Comparison of ENCODE assay signal across 10 cellular contexts in the genomic region with DNA sequence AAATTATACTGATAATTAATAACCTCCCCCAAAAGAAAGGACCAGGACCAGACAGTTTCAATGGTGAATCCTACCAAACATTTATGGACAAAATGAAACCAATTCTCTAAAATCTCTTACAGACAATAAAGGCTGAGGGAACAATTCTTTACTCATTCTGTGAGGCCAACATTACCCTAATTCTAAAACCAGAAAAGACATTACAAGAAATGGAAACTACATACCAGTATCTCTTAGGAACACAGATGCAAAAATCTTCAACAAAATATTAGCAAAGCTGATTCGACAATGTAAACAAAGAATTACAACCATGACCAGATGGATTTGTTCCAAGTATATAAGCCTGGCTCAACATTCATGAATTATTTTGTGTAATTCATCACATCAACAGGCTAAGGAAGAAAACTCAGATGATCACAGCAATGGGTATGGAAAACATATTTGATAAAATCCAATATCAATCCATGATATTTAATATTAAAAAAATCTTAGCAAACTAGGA. TPM values are rescaled to one million over a fixed set of nuclear protein-coding genes. Genes with fewer than 3 reads are reported as not detected.
DNase-seq lines count a peak whose midpoint lies in the region; ATAC-seq lines count a peak whose summit lies in the region.
"Had no signal": no experiment of that assay in that cellular context is flagged by ENCODE, and none has a peak within 500 bp of the region (broad histone marks: within the 10 kb centered on the region; RNA-seq: fewer than 3 reads in every experiment).

No MANE protein-coding gene starts in this region.

- no peak for ATAC-seq in HG03442 (IDR thresholded peaks at IDR 0.05; ENCODE audit: unreplicated experiment)
- no peak for ATAC-seq in GM21737 (IDR thresholded peaks at IDR 0.05; ENCODE audit: unreplicated experiment)
- no peak for ATAC-seq in GM21528 (IDR thresholded peaks at IDR 0.05; ENCODE audit: low FRiP score, unreplicated experiment)

- no peak for DNase-seq in activated T-helper 1 cell treated with anti-CD3 and anti-CD28 coated beads, Interleukin-12 subunit alpha, Interleukin-12 subunit beta, Interleukin-2, Interleukin-4 antibody, amounts not matched to agents 30 ng/mL and 10 ng/mL and 1 ng/mL, durations not matched to agents 14 hours and 24 hours and 36 hours (ENCODE audit: low spot score)
- DNase-seq in immature natural killer cell (no peak), OCI-M2 (lab: John Stamatoyannopoulos, UW; ENCODE audit: unreplicated experiment) (no peak)
- DNase-seq: activated effector memory CD4-positive, alpha-beta T cell treated with anti-CD3 and anti-CD28 coated beads, Interleukin-2, amount 50 U/mL, for 16 hours had no signal

- H3K4me1 ChIP-seq in BLaER1 treated with 17β-estradiol and CSF1 and Interleukin-3, amounts not matched to agents 10 nM and 100 nM = peaks cover 11 to 44% (median 23%) of the 10 kb centered on the region in 10 experiments

- H3K9me3 ChIP-seq in BLaER1 treated with 17β-estradiol and CSF1 and Interleukin-3, amounts not matched to agents 10 nM and 100 nM (replicated peaks in 1 of 11) = peaks cover 35 to 48% (median 43%) of the 10 kb centered on the region in 11 experiments

- H3K36me3 Mint-ChIP-seq in activated T-helper 1 cell treated with anti-CD3 and anti-CD28 coated beads, Interleukin-12 subunit alpha, Interleukin-12 subunit beta, Interleukin-2, Interleukin-4 antibody, amounts not matched to agents 30 ng/mL and 10 ng/mL and 1 ng/mL, durations not matched to agents 14 hours and 24 hours and 36 hours (ENCODE audit: low read depth) = peaks cover 52% of the 10 kb centered on the region
- peaks cover 3 to 4% (median 4%) of the 10 kb centered on the region in 3 donors for H3K36me3 Mint-ChIP-seq in immature natural killer cell

- H3K27me3 Mint-ChIP-seq in activated T-helper 1 cell treated with anti-CD3 and anti-CD28 coated beads, Interleukin-12 subunit alpha, Interleukin-12 subunit beta, Interleukin-2, Interleukin-4 antibody, amounts not matched to agents 30 ng/mL and 10 ng/mL and 1 ng/mL, durations not matched to agents 14 hours and 24 hours and 36 hours (ENCODE audit: insufficient read depth) = no peaks in the 10 kb centered on the region
- H3K27me3 Mint-ChIP-seq in immature natural killer cell (ENCODE audit: low read depth in 3 of 3) = peaks cover 1 to 4% (median 2%) of the 10 kb centered on the region in 3 donors

- H4K20me1 ChIP-seq in BLaER1 treated with 17β-estradiol and CSF1 and Interleukin-3, amounts not matched to agents 10 nM and 100 nM = peaks cover 51 to 96% (median 81%) of the 10 kb centered on the region in 11 experiments; a peak in 20 of 22 replicates

- H3K4me3 Mint-ChIP-seq in activated T-helper 1 cell treated with anti-CD3 and anti-CD28 coated beads, Interleukin-12 subunit alpha, Interleukin-12 subunit beta, Interleukin-2, Interleukin-4 antibody, amounts not matched to agents 30 ng/mL and 10 ng/mL and 1 ng/mL, durations not matched to agents 14 hours and 24 hours and 36 hours = peak overlapping the region; percentile 81
- peak overlapping the region; percentile 86 to 91 (median 88) for H3K4me3 Mint-ChIP-seq in immature natural killer cell

- H3K9me3 Mint-ChIP-seq in activated T-helper 1 cell treated with anti-CD3 and anti-CD28 coated beads, Interleukin-12 subunit alpha, Interleukin-12 subunit beta, Interleukin-2, Interleukin-4 antibody, amounts not matched to agents 30 ng/mL and 10 ng/mL and 1 ng/mL, durations not matched to agents 14 hours and 24 hours and 36 hours = peaks cover 17% of the 10 kb centered on the region
- H3K9me3 Mint-ChIP-seq in immature natural killer cell = no peaks in the 10 kb centered on the region

- H3K27me3 ChIP-seq in BLaER1 treated with 17β-estradiol and CSF1 and Interleukin-3, amounts not matched to agents 10 nM and 100 nM = no peaks in the 10 kb centered on the region

- H3K4me3 ChIP-seq in BLaER1 treated with 17β-estradiol and CSF1 and Interleukin-3, amounts not matched to agents 10 nM and 100 nM = peak overlapping the region in 9 of 10 experiments; percentile 3 to 42 (median 25); a peak in 12 of 20 replicates
- H3K4me3 ChIP-seq in GM08714 (ENCODE audit: low read length) = peak overlapping the region; percentile 23; the same call in 1 of the 2 replicates
- H3K4me3 ChIP-seq: SK-N-MC had no signal

- H3K36me3 ChIP-seq in BLaER1 treated with 17β-estradiol and CSF1 and Interleukin-3, amounts not matched to agents 10 nM and 100 nM = peaks cover 31 to 82% (median 66%) of the 10 kb centered on the region in 11 experiments

- peak overlapping the region in 8 of 11 experiments; percentile 6 to 62 (median 47); a peak in 10 of 22 replicates for H3K9ac ChIP-seq in BLaER1 treated with 17β-estradiol and CSF1 and Interleukin-3, amounts not matched to agents 10 nM and 100 nM

- peak overlapping the region; percentile 57 to 82 (median 73) for H3K4me2 ChIP-seq in BLaER1 treated with 17β-estradiol and CSF1 and Interleukin-3, amounts not matched to agents 10 nM and 100 nM

- H3K27ac Mint-ChIP-seq in activated T-helper 1 cell treated with anti-CD3 and anti-CD28 coated beads, Interleukin-12 subunit alpha, Interleukin-12 subunit beta, Interleukin-2, Interleukin-4 antibody, amounts not matched to agents 30 ng/mL and 10 ng/mL and 1 ng/mL, durations not matched to agents 14 hours and 24 hours and 36 hours = peak overlapping the region; percentile 67
- peak overlapping the region; percentile 45 to 89 (median 72) for H3K27ac Mint-ChIP-seq in immature natural killer cell

- intact Hi-C loops in activated T-helper 1 cell treated with anti-CD3 and anti-CD28 coated beads, Interleukin-12 subunit alpha, Interleukin-12 subunit beta, Interleukin-2, Interleukin-4 antibody, amounts not matched to agents 30 ng/mL and 10 ng/mL and 1 ng/mL, durations not matched to agents 14 hours and 24 hours and 36 hours (cut with micrococcal nuclease) = loop anchor here (1.0 kb wide), 1 partner anchor 8 kb away; no protein-coding TSS in a partner anchor

- H3K27ac ChIP-seq in BLaER1 treated with 17β-estradiol and CSF1 and Interleukin-3, amounts not matched to agents 10 nM and 100 nM = peak overlapping the region in 5 of 11 experiments; percentile 9 to 26 (median 16); a peak in 2 of 22 replicates
- H3K27ac ChIP-seq: SK-N-MC had no signal

- H3K4me1 Mint-ChIP-seq in activated T-helper 1 cell treated with anti-CD3 and anti-CD28 coated beads, Interleukin-12 subunit alpha, Interleukin-12 subunit beta, Interleukin-2, Interleukin-4 antibody, amounts not matched to agents 30 ng/mL and 10 ng/mL and 1 ng/mL, durations not matched to agents 14 hours and 24 hours and 36 hours (ENCODE audit: low read depth) = peaks cover 57% of the 10 kb centered on the region
- H3K4me1 Mint-ChIP-seq in immature natural killer cell = peaks cover 76 to 91% of the 10 kb centered on the region in 2 donors

RNA-seq across cellular contexts. Expression of a gene that starts 8.6 kb away (rescaled TPM):
- total RNA-seq in activated T-helper 1 cell treated with anti-CD3 and anti-CD28 coated beads, Interleukin-12 subunit alpha, Interleukin-12 subunit beta, Interleukin-2, Interleukin-4 antibody, amounts not matched to agents 30 ng/mL and 10 ng/mL and 1 ng/mL, durations not matched to agents 14 hours and 24 hours and 36 hours = 46.7 and 48.7 TPM in 2 replicates
- polyA plus RNA-seq in immature natural killer cell = 10 to 100 TPM; 27.1 to 44.8 (median 32.6) TPM

RNA-seq across cellular contexts. Expression of a gene that starts 8.9 kb away (rescaled TPM):
- 11.6 and 17.1 TPM in 2 replicates for total RNA-seq in activated T-helper 1 cell treated with anti-CD3 and anti-CD28 coated beads, Interleukin-12 subunit alpha, Interleukin-12 subunit beta, Interleukin-2, Interleukin-4 antibody, amounts not matched to agents 30 ng/mL and 10 ng/mL and 1 ng/mL, durations not matched to agents 14 hours and 24 hours and 36 hours
- 1 to 10 TPM; 2.8 to 6.3 (median 3.3) TPM for polyA plus RNA-seq in immature natural killer cell
